ENCODE assay signal across 8 cellular contexts in the genomic region with DNA sequence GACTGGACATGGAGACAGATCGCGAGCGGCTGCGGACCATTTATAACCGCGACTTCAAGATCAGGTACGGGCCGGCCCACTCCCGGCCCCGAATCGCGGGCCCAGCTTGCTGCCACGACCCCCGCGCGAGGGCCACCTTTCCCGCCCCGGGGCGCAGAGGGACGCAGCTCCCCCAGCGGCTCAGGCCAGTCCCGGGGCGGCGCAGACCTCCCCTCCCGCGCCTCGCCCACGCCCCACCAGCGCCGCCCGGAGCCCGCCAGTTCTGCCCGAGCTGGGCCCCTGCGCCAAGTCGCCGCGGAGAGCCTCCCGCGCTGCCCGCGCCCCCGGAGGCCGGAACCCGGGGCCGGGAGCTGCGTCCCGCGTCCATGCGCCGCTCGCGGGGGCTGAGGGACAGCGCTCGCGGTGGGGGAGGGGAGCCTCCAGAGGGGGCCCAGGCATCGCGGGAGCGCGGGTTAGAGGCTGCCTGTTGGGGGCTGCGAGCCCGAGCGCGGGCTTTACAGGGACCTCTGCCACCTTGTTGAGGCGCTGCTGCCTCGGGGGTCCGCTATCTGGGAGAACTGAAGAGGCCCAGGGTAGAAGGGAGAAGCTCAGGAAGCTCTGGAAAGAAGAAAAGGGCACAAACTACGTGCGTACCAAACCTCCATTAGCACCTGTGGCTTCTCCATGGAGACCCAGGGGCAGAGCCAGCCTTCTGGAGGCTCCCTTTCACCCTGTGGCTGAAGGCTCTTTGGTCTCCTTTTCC. TPM values are rescaled to one million over a fixed set of nuclear protein-coding genes. Genes with fewer than 3 reads are reported as not detected.
DNase-seq lines count a peak whose midpoint lies in the region; ATAC-seq and TF ChIP-seq lines count a peak whose summit lies in the region.

No MANE protein-coding gene starts in this region.

- H3K9me3 Mint-ChIP-seq in activated CD8-positive, alpha-beta T cell treated with anti-CD3 and anti-CD28 coated beads, Interleukin-2, amount 10 ng/mL, durations not matched to agents 7 days and 5 days (ENCODE audit: insufficient read depth), result no peaks in the 10 kb centered on the region
- peaks cover 3% of the 10 kb centered on the region for H3K9me3 Mint-ChIP-seq in endodermal cell

- H3K27ac ChIP-seq in endodermal cell (ENCODE audit: low read depth, low read length) (no peak overlapping the region), muscle layer of colon (ENCODE audit: low read depth, low read length) (peak overlapping the region; percentile 87), stomach (peak overlapping the region; percentile 84 to 96 (median 95))

- TF ChIP-seq EP300 in stomach (IDR thresholded peaks at IDR 0.05), result no peak

- H3K9me3 ChIP-seq in endodermal cell (ENCODE audit: control insufficient read depth, low read length) (no peaks in the 10 kb centered on the region), muscle layer of colon (ENCODE audit: low read length) (no peaks in the 10 kb centered on the region), stomach (no peaks in the 10 kb centered on the region)

- H3K4me1 ChIP-seq in endodermal cell (ENCODE audit: control insufficient read depth, insufficient read depth, low read length) (no peaks in the 10 kb centered on the region), muscle layer of colon (ENCODE audit: insufficient read depth, low read length) (peaks cover 28% of the 10 kb centered on the region), stomach (peaks cover 11 to 28% (median 27%) of the 10 kb centered on the region in 4 donors)

- peak overlapping the region; percentile 97 for H3K27ac Mint-ChIP-seq in activated CD8-positive, alpha-beta T cell treated with anti-CD3 and anti-CD28 coated beads, Interleukin-2, amount 10 ng/mL, durations not matched to agents 7 days and 5 days
- peak overlapping the region; percentile 93 for H3K27ac Mint-ChIP-seq in endodermal cell

- H3K4me3 ChIP-seq in endodermal cell (ENCODE audit: low read length) (peak overlapping the region; percentile 77), muscle layer of colon (ENCODE audit: low read depth in 1 of 2, low read length in 2 of 2) (peak overlapping the region; percentile 86 to 89), stomach (peak overlapping the region; percentile 80 to 88 (median 84))

- TF ChIP-seq CTCF in GM13976 (IDR thresholded peaks at IDR 0.05; ENCODE audit: borderline replicate concordance, control extremely low read depth, extremely low read depth, insufficient read depth, missing control alignments) (no peak), endodermal cell (conservative IDR thresholded peaks at IDR 0.05) (peak; percentile 27), stomach (IDR thresholded peaks at IDR 0.05) (peak in 1 of 7 experiments; percentile 8)

- no peak for TF ChIP-seq POLR2A in stomach (IDR thresholded peaks at IDR 0.05)

- POLR2A ChIA-PET in activated CD8-positive, alpha-beta T cell treated with anti-CD3 and anti-CD28 coated beads, Interleukin-2, amount 10 ng/mL, durations not matched to agents 7 days and 5 days (lab: Charles Lee), result interaction anchor here (0.6 to 4.6 kb wide), 18 partner anchors 9 to 56 kb away, joined by 3 to 46 read pairs (median 5); a partner anchor contains a TSS

- intact Hi-C loops in stomach (cut with DNase I; ENCODE audit: low total_unique reads), result no loop called here

- CTCF ChIA-PET in activated CD8-positive, alpha-beta T cell treated with anti-CD3 and anti-CD28 coated beads, Interleukin-2, amount 10 ng/mL, durations not matched to agents 7 days and 5 days (lab: Charles Lee), result interaction anchor here (0.8 to 4.3 kb wide), 9 partner anchors 22 to 173 kb away, joined by 3 to 19 read pairs (median 5); a partner anchor contains a TSS

- peaks cover 44% of the 10 kb centered on the region for H3K4me1 Mint-ChIP-seq in activated CD8-positive, alpha-beta T cell treated with anti-CD3 and anti-CD28 coated beads, Interleukin-2, amount 10 ng/mL, durations not matched to agents 7 days and 5 days (ENCODE audit: low read depth)
- peaks cover 28% of the 10 kb centered on the region for H3K4me1 Mint-ChIP-seq in endodermal cell

- H3K36me3 ChIP-seq in endodermal cell (ENCODE audit: control insufficient read depth, insufficient read depth, low read length), result peaks cover 25% of the 10 kb centered on the region
- peaks cover 13% of the 10 kb centered on the region for H3K36me3 ChIP-seq in muscle layer of colon (ENCODE audit: insufficient read depth, low read length)
- peaks cover 9 to 21% (median 19%) of the 10 kb centered on the region in 4 donors for H3K36me3 ChIP-seq in stomach

- no peaks in the 10 kb centered on the region for H3K27me3 Mint-ChIP-seq in activated CD8-positive, alpha-beta T cell treated with anti-CD3 and anti-CD28 coated beads, Interleukin-2, amount 10 ng/mL, durations not matched to agents 7 days and 5 days (ENCODE audit: low read depth)
- H3K27me3 Mint-ChIP-seq in endodermal cell (ENCODE audit: insufficient read depth), result peaks cover 14% of the 10 kb centered on the region

- 0% methylated on average over 68 of the region's 68 CpGs; no CpG with 5 or more reads in 1 of the 2 experiments for WGBS in endodermal cell (ENCODE audit: insufficient coverage in 1 of 2, insufficient read length in 1 of 2), 2 experiments
- WGBS in stomach, 5 donors, result 0 to 1% (median 1%) methylated on average over 14 to 68 of the region's 68 CpGs

- peak overlapping the region; percentile 95 for H3K4me3 Mint-ChIP-seq in activated CD8-positive, alpha-beta T cell treated with anti-CD3 and anti-CD28 coated beads, Interleukin-2, amount 10 ng/mL, durations not matched to agents 7 days and 5 days
- H3K4me3 Mint-ChIP-seq in endodermal cell, result peak overlapping the region; percentile 93

- peaks cover 62% of the 10 kb centered on the region for H3K36me3 Mint-ChIP-seq in activated CD8-positive, alpha-beta T cell treated with anti-CD3 and anti-CD28 coated beads, Interleukin-2, amount 10 ng/mL, durations not matched to agents 7 days and 5 days (ENCODE audit: low read depth)
- H3K36me3 Mint-ChIP-seq in endodermal cell (ENCODE audit: low read depth), result peaks cover 30% of the 10 kb centered on the region

- H3K9ac ChIP-seq in endodermal cell (ENCODE audit: extremely low read depth, low read length, poor library complexity, severe bottlenecking) (peak overlapping the region; percentile 82), muscle layer of colon (ENCODE audit: low read length) (peak overlapping the region; percentile 90)

- no peaks in the 10 kb centered on the region for H3K27me3 ChIP-seq in endodermal cell (ENCODE audit: control insufficient read depth, insufficient read depth, low read length, poor library complexity, severe bottlenecking)
- H3K27me3 ChIP-seq in muscle layer of colon (ENCODE audit: control insufficient read depth in 1 of 2, insufficient read depth in 2 of 2, low read length in 2 of 2), result no peaks in the 10 kb centered on the region
- no peaks in the 10 kb centered on the region for H3K27me3 ChIP-seq in stomach

- in situ Hi-C loops in GM13976 (cut with MboI; ENCODE audit: low sequenced_read_pairs, unreplicated experiment), result no loop called here

- DNase-seq in GM13976 (ENCODE audit: low spot score) (peak; percentile 70), NCI-H1930 (lab: John Stamatoyannopoulos, UW) (peak; percentile 58 to 62), endodermal cell (peak; percentile 87), stomach (no peak), cerebellar nuclear complex (lab: John Stamatoyannopoulos, UW) (no peak)
- peak; percentile 47 for DNase-seq in activated CD8-positive, alpha-beta T cell treated with anti-CD3 and anti-CD28 coated beads, Interleukin-2, amount 10 ng/mL, durations not matched to agents 7 days and 5 days

- ATAC-seq in HG02610 (IDR thresholded peaks at IDR 0.05; ENCODE audit: unreplicated experiment), result peak; percentile 29
- ATAC-seq in activated CD8-positive, alpha-beta T cell treated with anti-CD3 and anti-CD28 coated beads, Interleukin-2, amount 10 ng/mL, durations not matched to agents 7 days and 5 days, result peak; percentile 67

RNA-seq across cellular contexts. Expression of a gene that starts 0.7 kb away (rescaled TPM):
- 100 to 1,000 TPM; 120 TPM for total RNA-seq in activated CD8-positive, alpha-beta T cell treated with anti-CD3 and anti-CD28 coated beads, Interleukin-2, amount 10 ng/mL, durations not matched to agents 7 days and 5 days
- total RNA-seq in endodermal cell (100 to 1,000 TPM; 113 to 124 TPM), stomach (100 to 1,000 TPM in 1 of 5 donors, 10 to 100 TPM in 4; 25.9 to 137 (median 79.0) TPM)
- polyA plus RNA-seq in endodermal cell (2013, experiment 1 of 2), result 47.9 TPM
- polyA plus RNA-seq in endodermal cell (2013, experiment 2 of 2), result 41.0 TPM
- polyA plus RNA-seq in stomach, result 10 to 100 TPM; 43.2 to 86.9 (median 54.5) TPM

RNA-seq across cellular contexts. Expression of a gene that starts 31.8 kb away (rescaled TPM):
- 10 to 100 TPM; 85.6 to 93.8 TPM for total RNA-seq in activated CD8-positive, alpha-beta T cell treated with anti-CD3 and anti-CD28 coated beads, Interleukin-2, amount 10 ng/mL, durations not matched to agents 7 days and 5 days
- total RNA-seq in endodermal cell (100 to 1,000 TPM; 168 to 171 TPM), stomach (100 to 1,000 TPM in 4 of 5 donors, 10 to 100 TPM in 1; 99.8 to 149 (median 113) TPM)
- polyA plus RNA-seq in endodermal cell (2013, experiment 1 of 2), result 115 TPM
- polyA plus RNA-seq in endodermal cell (2013, experiment 2 of 2), result 123 TPM
- polyA plus RNA-seq in stomach, result 100 to 1,000 TPM; 159 to 375 (median 244) TPM

RNA-seq across cellular contexts. Expression of a gene that starts 40.0 kb away (rescaled TPM):
- not detected for total RNA-seq in activated CD8-positive, alpha-beta T cell treated with anti-CD3 and anti-CD28 coated beads, Interleukin-2, amount 10 ng/mL, durations not matched to agents 7 days and 5 days
- total RNA-seq in endodermal cell (1 to 10 TPM; 3.1 to 5.7 TPM), stomach (1 to 10 TPM in 1 of 5 donors, under 1 TPM in 1, not detected in 3; 0.87 to 1.3 TPM)
- 3.6 TPM for polyA plus RNA-seq in endodermal cell (2013, experiment 1 of 2)
- 1.7 TPM for polyA plus RNA-seq in endodermal cell (2013, experiment 2 of 2)
- polyA plus RNA-seq in stomach, result 1 to 10 TPM in 1 of 3 donors, under 1 TPM in 1, not detected in 1; 0.50 to 4.0 TPM

RNA-seq across cellular contexts. Expression of a gene that starts 55.5 kb away (rescaled TPM):
- 100 to 1,000 TPM; 279 to 280 TPM for total RNA-seq in activated CD8-positive, alpha-beta T cell treated with anti-CD3 and anti-CD28 coated beads, Interleukin-2, amount 10 ng/mL, durations not matched to agents 7 days and 5 days
- total RNA-seq in endodermal cell, result 100 to 1,000 TPM; 111 to 122 TPM
- 119 TPM for polyA plus RNA-seq in endodermal cell (2013, experiment 1 of 2)
- polyA plus RNA-seq in endodermal cell (2013, experiment 2 of 2), result 112 TPM
- total RNA-seq in stomach, result 100 to 1,000 TPM in 1 of 5 donors, 10 to 100 TPM in 4; 15.8 to 257 (median 73.2) TPM
- 10 to 100 TPM; 59.4 to 78.2 (median 60.8) TPM for polyA plus RNA-seq in stomach

RNA-seq across cellular contexts. Expression of a gene that starts 56.2 kb away (rescaled TPM):
- total RNA-seq in activated CD8-positive, alpha-beta T cell treated with anti-CD3 and anti-CD28 coated beads, Interleukin-2, amount 10 ng/mL, durations not matched to agents 7 days and 5 days, result 10 to 100 TPM; 12.3 to 12.5 TPM
- 10 to 100 TPM; 18.0 to 18.2 TPM for total RNA-seq in endodermal cell
- polyA plus RNA-seq in endodermal cell (2013, experiment 1 of 2), result 20.1 TPM
- polyA plus RNA-seq in endodermal cell (2013, experiment 2 of 2), result 18.2 TPM
- total RNA-seq in stomach, result 10 to 100 TPM in 3 of 5 donors, 1 to 10 TPM in 2; 3.5 to 85.7 (median 24.6) TPM
- polyA plus RNA-seq in stomach, result 10 to 100 TPM in 1 of 3 donors, 1 to 10 TPM in 2; 7.3 to 15.0 (median 7.6) TPM

Comparison
In these comparisons a context has a peak if more than half of its experiments do, and no peak if none do; other contexts are left out.
1. DNase-seq: peak in GM13976 (single experiment), NCI-H1930 (2 of 2), activated CD8-positive, alpha-beta T cell treated with anti-CD3 and anti-CD28 coated beads, Interleukin-2, amount 10 ng/mL, durations not matched to agents 7 days and 5 days (single experiment) and endodermal cell (single experiment); none in stomach (single experiment) and cerebellar nuclear complex (0 of 2).
2. Peak in every context shown above with its lines, with median percentiles within 50 percentile points of each other: H3K4me3 ChIP-seq.